ENCODE assay signal across 9 cellular contexts in genomic region chr6:137904822-137905617, GRCh38. TPM values are rescaled to one million over a fixed set of nuclear protein-coding genes. Genes with fewer than 3 reads are reported as not detected.
DNase-seq lines count a peak whose midpoint lies in the region; ATAC-seq, FAIRE-seq and TF ChIP-seq lines count a peak whose summit lies in the region.
"Had no signal": no experiment of that assay in that cellular context is flagged by ENCODE, and none has a peak within 500 bp of the region (broad histone marks: within the 10 kb centered on the region; RNA-seq: fewer than 3 reads in every experiment).

No MANE protein-coding gene starts in this region.

- no peak for TF ChIP-seq CTCF in D721Med (IDR thresholded peaks at IDR 0.05; ENCODE audit: insufficient read depth, missing control alignments)

- DNase-seq in activated CD4-positive, alpha-beta T cell treated with anti-CD3 and anti-CD28 coated beads for 24 hours (ENCODE audit: low read depth in 2 of 2) = peak; percentile 76 to 81
- peak; percentile 62 to 75 for DNase-seq in stimulated activated CD8-positive, alpha-beta memory T cell treated with anti-CD3 and anti-CD28 coated beads, Interleukin-4, amount 100 ng/mL, for 4 hours (ENCODE audit: low read depth in 2 of 2, low spot score in 1 of 2)
- DNase-seq in SHP77 (lab: John Stamatoyannopoulos, UW) = no peak
- DNase-seq in NCI-H510A treated with DMSO at 0.1 percent for 48 hours (lab: John Stamatoyannopoulos, UW) = no peak
- no peak for DNase-seq in D721Med (ENCODE audit: insufficient read length, low spot score)

- ATAC-seq in GM18511 (IDR thresholded peaks at IDR 0.05; ENCODE audit: unreplicated experiment) (peak; percentile 62), HG02885 (IDR thresholded peaks at IDR 0.05; ENCODE audit: poor library complexity, unreplicated experiment) (peak; percentile 48), esophagus mucosa (peak; percentile 29)
- ATAC-seq: Panc1 had no signal

- no peak for FAIRE-seq in D721Med (lab: Jason Lieb, UNC)

RNA-seq across cellular contexts. Expression of gene TNFAIP3, which starts 38.0 kb away (rescaled TPM):
- 8.8 TPM for total RNA-seq in esophagus mucosa

Comparison
In these comparisons a context has a peak if more than half of its experiments do, and no peak if none do; other contexts are left out.
1. DNase-seq: peak in activated CD4-positive, alpha-beta T cell treated with anti-CD3 and anti-CD28 coated beads for 24 hours (2 of 2) and stimulated activated CD8-positive, alpha-beta memory T cell treated with anti-CD3 and anti-CD28 coated beads, Interleukin-4, amount 100 ng/mL, for 4 hours (2 of 2); none in SHP77 (0 of 2), NCI-H510A treated with DMSO at 0.1 percent for 48 hours (single experiment) and D721Med (single experiment).
2. Peak in every context shown above with its lines, with median percentiles within 50 percentile points of each other: ATAC-seq.